In the genomic region with DNA sequence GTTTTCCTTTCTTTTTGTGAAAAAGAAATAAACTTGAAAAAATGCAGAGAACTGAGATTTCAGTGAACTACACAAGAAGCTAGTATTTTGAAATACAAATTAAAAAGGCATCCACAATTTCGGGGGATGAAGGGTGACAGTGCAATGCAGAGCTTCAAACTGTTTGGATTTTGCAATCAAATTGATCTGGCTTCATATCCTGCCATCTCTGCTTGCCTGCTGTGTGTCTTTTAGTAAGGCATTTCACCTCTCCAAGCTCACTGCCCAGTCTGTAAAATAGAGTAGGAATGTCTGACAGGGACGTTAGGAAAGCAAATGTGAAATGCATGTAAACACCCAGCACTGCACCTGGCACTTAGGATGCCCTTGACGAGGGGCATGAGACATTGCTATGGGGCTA, we compare ENCODE assay signal across 24 cellular contexts.
A peak's percentile ranks its signal among the peaks of the same experiment; 100 is the strongest.
DNase-seq lines count a peak whose midpoint lies in the region; ATAC-seq and TF ChIP-seq lines count a peak whose summit lies in the region.
"Had no signal": no experiment of that assay in that cellular context is flagged by ENCODE, and none has a peak within 500 bp of the region (broad histone marks: within the 10 kb centered on the region; RNA-seq: fewer than 3 reads in every experiment).

No MANE protein-coding gene starts in this region.

- intact Hi-C loops in CD14-positive monocyte (cut with micrococcal nuclease): no loop called here
- intact Hi-C loops in sciatic nerve (cut with DNase I): no loop called here

- H3K4me1 Mint-ChIP-seq in CD14-positive monocyte (peaks cover 23% of the 10 kb centered on the region), nephron progenitor cell (peaks cover 9% of the 10 kb centered on the region)
- H3K4me1 Mint-ChIP-seq: activated B cell treated with CpG ODN at 0.5 μM for 24 hours had no signal

- no peaks in the 10 kb centered on the region for H3K27me3 ChIP-seq in gastroesophageal sphincter
- H3K27me3 ChIP-seq: foreskin keratinocyte, heart left ventricle, ovary had no signal

- H3K9me3 Mint-ChIP-seq in CD14-positive monocyte (peaks cover 0 to 1% (median 0%) of the 10 kb centered on the region in 7 donors), nephron progenitor cell (no peaks in the 10 kb centered on the region)
- H3K9me3 Mint-ChIP-seq: activated B cell treated with CpG ODN at 0.5 μM for 24 hours; activated naive CD8-positive, alpha-beta T cell treated with anti-CD3 and anti-CD28 coated beads for 36 hours; activated T-cell treated with anti-CD3 and anti-CD28 coated beads, Interleukin-2, amount 50 U/mL, for 4 hours; endodermal cell; stimulated activated naive CD8-positive, alpha-beta T cell treated with anti-CD3 and anti-CD28 coated beads, Interleukin-15, Interleukin-2, amounts not matched to agents 100 ng/mL and 50 ng/mL, for 24 hours had no signal

- H3K36me3 ChIP-seq in SK-N-MC (ENCODE audit: insufficient read depth, low read length) (no peaks in the 10 kb centered on the region), gastroesophageal sphincter (no peaks in the 10 kb centered on the region)
- H3K36me3 ChIP-seq: heart left ventricle, ovary had no signal

- no peak for TF ChIP-seq POLR2A in gastroesophageal sphincter (IDR thresholded peaks at IDR 0.05)

- peak overlapping the region; percentile 48 to 77 for H3K4me3 Mint-ChIP-seq in CD14-positive monocyte
- no peak overlapping the region for H3K4me3 Mint-ChIP-seq in nephron progenitor cell
- H3K4me3 Mint-ChIP-seq: activated B cell treated with CpG ODN at 0.5 μM for 24 hours; activated CD8-positive, alpha-beta memory T cell treated with anti-CD3 and anti-CD28 coated beads, Interleukin-2, amount 10 ng/mL, durations not matched to agents 7 days and 5 days; activated naive CD8-positive, alpha-beta T cell treated with anti-CD3 and anti-CD28 coated beads for 36 hours; activated T-cell treated with anti-CD3 and anti-CD28 coated beads, Interleukin-2, amount 50 U/mL, for 4 hours; endodermal cell; stimulated activated naive CD8-positive, alpha-beta T cell treated with anti-CD3 and anti-CD28 coated beads, Interleukin-15, Interleukin-2, amounts not matched to agents 100 ng/mL and 50 ng/mL, for 24 hours had no signal

- DNase-seq in CD14-positive monocyte (ENCODE audit: low spot score): no peak
- no peak for DNase-seq in SK-N-MC (ENCODE audit: low read depth, low spot score)
- DNase-seq in fibroblast of mammary gland (ENCODE audit: low read depth): peak; percentile 7
- DNase-seq in sciatic nerve (ENCODE audit: low spot score): no peak
- no peak for DNase-seq in nephron progenitor cell
- DNase-seq: activated B cell treated with CpG ODN at 0.5 μM for 24 hours; activated CD8-positive, alpha-beta memory T cell treated with anti-CD3 and anti-CD28 coated beads, Interleukin-2, amount 10 ng/mL, durations not matched to agents 7 days and 5 days; activated gamma-delta T cell; activated naive CD8-positive, alpha-beta T cell treated with anti-CD3 and anti-CD28 coated beads for 36 hours; activated T-cell treated with anti-CD3 and anti-CD28 coated beads, Interleukin-2, amount 50 U/mL, for 4 hours; central memory CD4-positive, alpha-beta T cell; dermis blood vessel endothelial cell; DMS79 treated with DMSO at 0.1 percent for 48 hours; endodermal cell; foreskin keratinocyte; heart left ventricle; NCI-H146; NCI-H748 treated with DMSO at 0.1 percent for 48 hours; ovary; small intestine had no signal

- H3K9ac ChIP-seq in SK-N-MC (ENCODE audit: insufficient read length): peak overlapping the region; percentile 43

- ATAC-seq in sciatic nerve (peak; percentile 69), HG02759 (IDR thresholded peaks at IDR 0.05; ENCODE audit: unreplicated experiment) (no peak), gastroesophageal sphincter (no peak)
- ATAC-seq: activated CD8-positive, alpha-beta memory T cell treated with anti-CD3 and anti-CD28 coated beads, Interleukin-2, amount 10 ng/mL, durations not matched to agents 7 days and 5 days; activated T-cell treated with anti-CD3 and anti-CD28 coated beads, Interleukin-2, amount 50 U/mL, for 4 hours; foreskin keratinocyte; heart left ventricle had no signal

- 38 to 53% methylated on average over 3 of the region's 3 CpGs for WGBS in gastroesophageal sphincter (ENCODE audit: low coverage in 1 of 2), 2 donors

- H3K27ac Mint-ChIP-seq in CD14-positive monocyte (peak overlapping the region in 1 of 7 donors; percentile 8), nephron progenitor cell (no peak overlapping the region)
- H3K27ac Mint-ChIP-seq: activated B cell treated with CpG ODN at 0.5 μM for 24 hours; activated CD8-positive, alpha-beta memory T cell treated with anti-CD3 and anti-CD28 coated beads, Interleukin-2, amount 10 ng/mL, durations not matched to agents 7 days and 5 days; activated naive CD8-positive, alpha-beta T cell treated with anti-CD3 and anti-CD28 coated beads for 36 hours; endodermal cell; stimulated activated naive CD8-positive, alpha-beta T cell treated with anti-CD3 and anti-CD28 coated beads, Interleukin-15, Interleukin-2, amounts not matched to agents 100 ng/mL and 50 ng/mL, for 24 hours had no signal

- H3K27me3 Mint-ChIP-seq in CD14-positive monocyte (ENCODE audit: low read depth in 3 of 3) (peaks cover 0 to 3% (median 0%) of the 10 kb centered on the region in 3 donors), nephron progenitor cell (ENCODE audit: low read depth, poor library complexity) (no peaks in the 10 kb centered on the region)
- H3K27me3 Mint-ChIP-seq: activated B cell treated with CpG ODN at 0.5 μM for 24 hours had no signal

- H3K9me3 ChIP-seq in SK-N-MC (ENCODE audit: low read depth, low read length): peaks cover 4% of the 10 kb centered on the region; the same call in 1 of the 2 replicates
- H3K9me3 ChIP-seq in gastroesophageal sphincter: no peaks in the 10 kb centered on the region
- H3K9me3 ChIP-seq: heart left ventricle, ovary had no signal

- H3K27ac ChIP-seq in SK-N-MC (peak overlapping the region; percentile 89), gastroesophageal sphincter (peak overlapping the region in 1 of 4 donors; percentile 20)
- H3K27ac ChIP-seq: foreskin keratinocyte, ovary had no signal

- TF ChIP-seq CTCF in CD14-positive monocyte (IDR thresholded peaks at IDR 0.05) (no peak), fibroblast of mammary gland (conservative IDR thresholded peaks at IDR 0.05; ENCODE audit: control insufficient read depth, insufficient read depth, low read depth, low read length) (no peak), nephron progenitor cell (IDR thresholded peaks at IDR 0.05) (no peak), gastroesophageal sphincter (IDR thresholded peaks at IDR 0.05) (no peak)

- H3K36me3 Mint-ChIP-seq in CD14-positive monocyte (no peaks in the 10 kb centered on the region), nephron progenitor cell (ENCODE audit: low read depth) (no peaks in the 10 kb centered on the region)
- H3K36me3 Mint-ChIP-seq: activated CD8-positive, alpha-beta memory T cell treated with anti-CD3 and anti-CD28 coated beads, Interleukin-2, amount 10 ng/mL, durations not matched to agents 7 days and 5 days; activated naive CD8-positive, alpha-beta T cell treated with anti-CD3 and anti-CD28 coated beads for 36 hours had no signal

- H3K4me3 ChIP-seq in SK-N-MC (peak overlapping the region; percentile 75), fibroblast of mammary gland (ENCODE audit: control insufficient read depth, low read depth, low read length) (no peak overlapping the region), gastroesophageal sphincter (no peak overlapping the region)
- H3K4me3 ChIP-seq: lung, ovary had no signal

- no peak for TF ChIP-seq EP300 in gastroesophageal sphincter (IDR thresholded peaks at IDR 0.05)

- H3K4me1 ChIP-seq in gastroesophageal sphincter: peaks cover 0 to 16% (median 0%) of the 10 kb centered on the region in 3 donors
- H3K4me1 ChIP-seq: foreskin keratinocyte had no signal
